In genomic region chr12:27277846-27278260, GRCh38 we compare ENCODE assay signal across 1 cellular context.
TF ChIP-seq lines count a peak whose summit lies in the region.

No MANE protein-coding gene starts in this region.

TF ChIP-seq in GM12878, 131 proteins besides CTCF, POLR2A, EP300 and RAD21 (continued from another document and continues in another):
- TF ChIP-seq, protein P1, sequence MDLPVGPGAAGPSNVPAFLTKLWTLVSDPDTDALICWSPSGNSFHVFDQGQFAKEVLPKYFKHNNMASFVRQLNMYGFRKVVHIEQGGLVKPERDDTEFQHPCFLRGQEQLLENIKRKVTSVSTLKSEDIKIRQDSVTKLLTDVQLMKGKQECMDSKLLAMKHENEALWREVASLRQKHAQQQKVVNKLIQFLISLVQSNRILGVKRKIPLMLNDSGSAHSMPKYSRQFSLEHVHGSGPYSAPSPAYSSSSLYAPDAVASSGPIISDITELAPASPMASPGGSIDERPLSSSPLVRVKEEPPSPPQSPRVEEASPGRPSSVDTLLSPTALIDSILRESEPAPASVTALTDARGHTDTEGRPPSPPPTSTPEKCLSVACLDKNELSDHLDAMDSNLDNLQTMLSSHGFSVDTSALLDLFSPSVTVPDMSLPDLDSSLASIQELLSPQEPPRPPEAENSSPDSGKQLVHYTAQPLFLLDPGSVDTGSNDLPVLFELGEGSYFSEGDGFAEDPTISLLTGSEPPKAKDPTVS (IDR thresholded peaks at IDR 0.05; ENCODE audit: low read depth, low read length), result no peak
- TF ChIP-seq TAF1 (IDR thresholded peaks at IDR 0.05; ENCODE audit: borderline replicate concordance, low read depth, low read length) (no peak), NR2C1 (IDR thresholded peaks at IDR 0.05) (no peak), RB1 (IDR thresholded peaks at IDR 0.05; ENCODE audit: borderline replicate concordance) (no peak), NFIC (IDR thresholded peaks at IDR 0.05; ENCODE audit: low read depth, low read length) (peak; percentile 71; the same call in 1 of the 2 replicates), ZNF207 (IDR thresholded peaks at IDR 0.05; ENCODE audit: borderline replicate concordance) (no peak), GABPA (IDR thresholded peaks at IDR 0.05; ENCODE audit: low read depth) (no peak), HDAC2 (IDR thresholded peaks at IDR 0.05) (no peak), ESRRA (IDR thresholded peaks at IDR 0.05; ENCODE audit: low read length) (no peak), REST (IDR thresholded peaks at IDR 0.05; ENCODE audit: low read depth, low read length) (no peak), SIX5 (IDR thresholded peaks at IDR 0.05; ENCODE audit: low read depth, low read length, severe bottlenecking) (no peak), ZSCAN29 (IDR thresholded peaks at IDR 0.05) (no peak), FOXK2 (IDR thresholded peaks at IDR 0.05) (no peak), FOS (IDR thresholded peaks at IDR 0.05; ENCODE audit: borderline replicate concordance, extremely low read depth, insufficient read length) (no peak), IKZF1 (conservative IDR thresholded peaks at IDR 0.05) (peak; percentile 98), ZNF384 (IDR thresholded peaks at IDR 0.05; ENCODE audit: borderline replicate concordance, low read depth, low read length) (peak; percentile 53; the same call in 1 of the 2 replicates), ETV6 (conservative IDR thresholded peaks at IDR 0.05 in 1 of 2, IDR thresholded peaks at IDR 0.05 in 1 of 2; ENCODE audit: borderline replicate concordance in 1 of 2, low read depth in 1 of 2) (0 out of 4 replicates have a peak, but pooled peaks of 1 of the 2 experiments have one; percentile 35), IRF4 (IDR thresholded peaks at IDR 0.05; ENCODE audit: low read depth, low read length) (peak; percentile 86), CBFB (IDR thresholded peaks at IDR 0.05; ENCODE audit: low read depth) (peak; percentile 68), RELA (IDR thresholded peaks at IDR 0.05; ENCODE audit: borderline replicate concordance, partially characterized antibody) (peak; percentile 85), BCL11A (IDR thresholded peaks at IDR 0.05; ENCODE audit: low read depth, low read length) (peak; percentile 76), MEF2A (IDR thresholded peaks at IDR 0.05; ENCODE audit: insufficient read depth, low read depth, low read length) (no peak), CUX1 (IDR thresholded peaks at IDR 0.05; ENCODE audit: insufficient replicate concordance, low read depth, low read length) (peak; percentile 30), BHLHE40 (IDR thresholded peaks at IDR 0.05; ENCODE audit: borderline replicate concordance in 1 of 2, low read depth in 2 of 2, low read length in 1 of 2) (peak in 1 of 2 experiments; percentile 12; a peak in 1 of 4 replicates), NFYA (IDR thresholded peaks at IDR 0.05; ENCODE audit: borderline replicate concordance, low read depth, low read length) (no peak), RELB (IDR thresholded peaks at IDR 0.05; ENCODE audit: low read depth) (peak; percentile 99), GATAD2B (conservative IDR thresholded peaks at IDR 0.05; ENCODE audit: low read depth) (peak; percentile 56; the same call in 1 of the 2 replicates), CREB1 (IDR thresholded peaks at IDR 0.05; ENCODE audit: low read depth) (peak; percentile 55; the same call in 1 of the 2 replicates), POLR2AphosphoS5 (IDR thresholded peaks at IDR 0.05; ENCODE audit: low read length) (0 out of 2 replicates have a peak, but pooled peaks have one; percentile 38), SUZ12 (IDR thresholded peaks at IDR 0.05; ENCODE audit: unreplicated experiment) (no peak), DPF2 (IDR thresholded peaks at IDR 0.05) (peak; percentile 94), TCF12 (IDR thresholded peaks at IDR 0.05; ENCODE audit: low read depth, low read length) (no peak), STAT3 (IDR thresholded peaks at IDR 0.05; ENCODE audit: low read depth, low read length) (peak; percentile 67; the same call in 1 of the 2 replicates), EED (IDR thresholded peaks at IDR 0.05; ENCODE audit: low read depth) (peak; percentile 97), RUNX3 (IDR thresholded peaks at IDR 0.05; ENCODE audit: low read length) (peak; percentile 97), MTA2 (IDR thresholded peaks at IDR 0.05; ENCODE audit: low read depth) (peak; percentile 87), JUND (IDR thresholded peaks at IDR 0.05; ENCODE audit: low read depth, low read length) (no peak), MXI1 (IDR thresholded peaks at IDR 0.05; ENCODE audit: low read depth, low read length) (no peak), CREM (IDR thresholded peaks at IDR 0.05; ENCODE audit: low read depth) (0 out of 2 replicates have a peak, but pooled peaks have one; percentile 50), EGR1 (IDR thresholded peaks at IDR 0.05; ENCODE audit: borderline replicate concordance in 1 of 2, low read depth in 2 of 2, low read length in 2 of 2) (no peak), ATF7 (IDR thresholded peaks at IDR 0.05; ENCODE audit: low read depth) (peak; percentile 53; the same call in 1 of the 2 replicates), IKZF2 (IDR thresholded peaks at IDR 0.05) (peak; percentile 98 to 99), MYB (IDR thresholded peaks at IDR 0.05; ENCODE audit: borderline replicate concordance, low read depth, low read length) (no peak)
- TF ChIP-seq, protein P2, sequence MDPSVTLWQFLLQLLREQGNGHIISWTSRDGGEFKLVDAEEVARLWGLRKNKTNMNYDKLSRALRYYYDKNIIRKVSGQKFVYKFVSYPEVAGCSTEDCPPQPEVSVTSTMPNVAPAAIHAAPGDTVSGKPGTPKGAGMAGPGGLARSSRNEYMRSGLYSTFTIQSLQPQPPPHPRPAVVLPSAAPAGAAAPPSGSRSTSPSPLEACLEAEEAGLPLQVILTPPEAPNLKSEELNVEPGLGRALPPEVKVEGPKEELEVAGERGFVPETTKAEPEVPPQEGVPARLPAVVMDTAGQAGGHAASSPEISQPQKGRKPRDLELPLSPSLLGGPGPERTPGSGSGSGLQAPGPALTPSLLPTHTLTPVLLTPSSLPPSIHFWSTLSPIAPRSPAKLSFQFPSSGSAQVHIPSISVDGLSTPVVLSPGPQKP (IDR thresholded peaks at IDR 0.05; ENCODE audit: low read depth, low read length), result no peak
- TF ChIP-seq, protein P3, sequence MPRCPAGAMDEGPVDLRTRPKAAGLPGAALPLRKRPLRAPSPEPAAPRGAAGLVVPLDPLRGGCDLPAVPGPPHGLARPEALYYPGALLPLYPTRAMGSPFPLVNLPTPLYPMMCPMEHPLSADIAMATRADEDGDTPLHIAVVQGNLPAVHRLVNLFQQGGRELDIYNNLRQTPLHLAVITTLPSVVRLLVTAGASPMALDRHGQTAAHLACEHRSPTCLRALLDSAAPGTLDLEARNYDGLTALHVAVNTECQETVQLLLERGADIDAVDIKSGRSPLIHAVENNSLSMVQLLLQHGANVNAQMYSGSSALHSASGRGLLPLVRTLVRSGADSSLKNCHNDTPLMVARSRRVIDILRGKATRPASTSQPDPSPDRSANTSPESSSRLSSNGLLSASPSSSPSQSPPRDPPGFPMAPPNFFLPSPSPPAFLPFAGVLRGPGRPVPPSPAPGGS (IDR thresholded peaks at IDR 0.05; ENCODE audit: borderline replicate concordance, insufficient read depth, low read depth, low read length, poor library complexity, severe bottlenecking), result peak; percentile 32
- TF ChIP-seq, protein P4, sequence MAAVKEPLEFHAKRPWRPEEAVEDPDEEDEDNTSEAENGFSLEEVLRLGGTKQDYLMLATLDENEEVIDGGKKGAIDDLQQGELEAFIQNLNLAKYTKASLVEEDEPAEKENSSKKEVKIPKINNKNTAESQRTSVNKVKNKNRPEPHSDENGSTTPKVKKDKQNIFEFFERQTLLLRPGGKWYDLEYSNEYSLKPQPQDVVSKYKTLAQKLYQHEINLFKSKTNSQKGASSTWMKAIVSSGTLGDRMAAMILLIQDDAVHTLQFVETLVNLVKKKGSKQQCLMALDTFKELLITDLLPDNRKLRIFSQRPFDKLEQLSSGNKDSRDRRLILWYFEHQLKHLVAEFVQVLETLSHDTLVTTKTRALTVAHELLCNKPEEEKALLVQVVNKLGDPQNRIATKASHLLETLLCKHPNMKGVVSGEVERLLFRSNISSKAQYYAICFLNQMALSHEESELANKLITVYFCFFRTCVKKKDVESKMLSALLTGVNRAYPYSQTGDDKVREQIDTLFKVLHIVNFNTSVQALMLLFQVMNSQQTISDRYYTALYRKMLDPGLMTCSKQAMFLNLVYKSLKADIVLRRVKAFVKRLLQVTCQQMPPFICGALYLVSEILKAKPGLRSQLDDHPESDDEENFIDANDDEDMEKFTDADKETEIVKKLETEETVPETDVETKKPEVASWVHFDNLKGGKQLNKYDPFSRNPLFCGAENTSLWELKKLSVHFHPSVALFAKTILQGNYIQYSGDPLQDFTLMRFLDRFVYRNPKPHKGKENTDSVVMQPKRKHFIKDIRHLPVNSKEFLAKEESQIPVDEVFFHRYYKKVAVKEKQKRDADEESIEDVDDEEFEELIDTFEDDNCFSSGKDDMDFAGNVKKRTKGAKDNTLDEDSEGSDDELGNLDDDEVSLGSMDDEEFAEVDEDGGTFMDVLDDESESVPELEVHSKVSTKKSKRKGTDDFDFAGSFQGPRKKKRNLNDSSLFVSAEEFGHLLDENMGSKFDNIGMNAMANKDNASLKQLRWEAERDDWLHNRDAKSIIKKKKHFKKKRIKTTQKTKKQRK (IDR thresholded peaks at IDR 0.05; ENCODE audit: low read depth, low read length), result no peak
- TF ChIP-seq, protein P5, sequence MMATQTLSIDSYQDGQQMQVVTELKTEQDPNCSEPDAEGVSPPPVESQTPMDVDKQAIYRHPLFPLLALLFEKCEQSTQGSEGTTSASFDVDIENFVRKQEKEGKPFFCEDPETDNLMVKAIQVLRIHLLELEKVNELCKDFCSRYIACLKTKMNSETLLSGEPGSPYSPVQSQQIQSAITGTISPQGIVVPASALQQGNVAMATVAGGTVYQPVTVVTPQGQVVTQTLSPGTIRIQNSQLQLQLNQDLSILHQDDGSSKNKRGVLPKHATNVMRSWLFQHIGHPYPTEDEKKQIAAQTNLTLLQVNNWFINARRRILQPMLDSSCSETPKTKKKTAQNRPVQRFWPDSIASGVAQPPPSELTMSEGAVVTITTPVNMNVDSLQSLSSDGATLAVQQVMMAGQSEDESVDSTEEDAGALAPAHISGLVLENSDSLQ (IDR thresholded peaks at IDR 0.05), result no peak
